ENCODE assay signal across 1 cellular context in genomic region chr3:142952272-142953193, GRCh38.
TF ChIP-seq lines count a peak whose summit lies in the region.

No MANE protein-coding gene starts in this region.

TF ChIP-seq in HepG2, 621 proteins besides CTCF, POLR2A, EP300 and RAD21 (continued from another document and continues in another):
- TF ChIP-seq REPIN1 (CRISPR knock-in tag; IDR thresholded peaks at IDR 0.05; ENCODE audit: borderline replicate concordance, low read depth) (no peak), SOX6 (IDR thresholded peaks at IDR 0.05) (no peak), SOX6 (CRISPR knock-in tag; IDR thresholded peaks at IDR 0.05) (peak; percentile 47), ZNF329 (CRISPR knock-in tag; IDR thresholded peaks at IDR 0.05; ENCODE audit: low read depth) (peak; percentile 99), ZNF879 (CRISPR knock-in tag; IDR thresholded peaks at IDR 0.05) (no peak), JARID2 (CRISPR knock-in tag; IDR thresholded peaks at IDR 0.05; ENCODE audit: insufficient replicate concordance) (no peak), MAZ (IDR thresholded peaks at IDR 0.05; ENCODE audit: borderline replicate concordance, low read depth, low read length) (no peak), MAZ (CRISPR knock-in tag; IDR thresholded peaks at IDR 0.05; ENCODE audit: low read depth) (no peak), POGZ (CRISPR knock-in tag; IDR thresholded peaks at IDR 0.05) (no peak), HOXA7 (CRISPR knock-in tag; IDR thresholded peaks at IDR 0.05) (no peak), BCLAF1 (IDR thresholded peaks at IDR 0.05) (no peak), SP140L (CRISPR knock-in tag; IDR thresholded peaks at IDR 0.05; ENCODE audit: borderline replicate concordance) (no peak), ZNF24 (IDR thresholded peaks at IDR 0.05) (no peak), ARID4A (CRISPR knock-in tag; IDR thresholded peaks at IDR 0.05; ENCODE audit: borderline replicate concordance) (no peak), MYPOP (CRISPR knock-in tag; IDR thresholded peaks at IDR 0.05) (0 out of 2 replicates have a peak, but pooled peaks have one; percentile 22), ZMYM3 (CRISPR knock-in tag; IDR thresholded peaks at IDR 0.05) (peak; percentile 59; the same call in 1 of the 2 replicates), ZBTB40 (IDR thresholded peaks at IDR 0.05) (no peak), ZBTB40 (CRISPR knock-in tag; IDR thresholded peaks at IDR 0.05) (no peak), ZNF143 (CRISPR knock-in tag; IDR thresholded peaks at IDR 0.05) (peak; percentile 24; the same call in 1 of the 2 replicates), SMARCE1 (IDR thresholded peaks at IDR 0.05; ENCODE audit: borderline replicate concordance) (no peak), ATF4 (CRISPR knock-in tag; IDR thresholded peaks at IDR 0.05) (no peak), JUNB (CRISPR knock-in tag; IDR thresholded peaks at IDR 0.05; ENCODE audit: borderline replicate concordance) (no peak), RARA (CRISPR knock-in tag; IDR thresholded peaks at IDR 0.05) (no peak), ZBTB25 (CRISPR knock-in tag; IDR thresholded peaks at IDR 0.05) (no peak), FOSL1 (CRISPR knock-in tag; IDR thresholded peaks at IDR 0.05; ENCODE audit: borderline replicate concordance) (no peak), EED (CRISPR knock-in tag; IDR thresholded peaks at IDR 0.05) (no peak), NFE2 (CRISPR knock-in tag; IDR thresholded peaks at IDR 0.05) (no peak), BRF2 (CRISPR knock-in tag; IDR thresholded peaks at IDR 0.05) (no peak), RCOR2 (CRISPR knock-in tag; IDR thresholded peaks at IDR 0.05) (no peak), PRMT3 (CRISPR knock-in tag; IDR thresholded peaks at IDR 0.05; ENCODE audit: borderline replicate concordance, low read depth) (0 out of 2 replicates have a peak, but pooled peaks have one; percentile 33), TRIM22 (IDR thresholded peaks at IDR 0.05) (no peak), ZBTB7A (CRISPR knock-in tag; IDR thresholded peaks at IDR 0.05) (no peak), SMAD3 (CRISPR knock-in tag; IDR thresholded peaks at IDR 0.05) (no peak), ZNF101 (CRISPR knock-in tag; IDR thresholded peaks at IDR 0.05; ENCODE audit: borderline replicate concordance, low read depth) (no peak), GATAD2A (CRISPR knock-in tag; IDR thresholded peaks at IDR 0.05) (peak; percentile 23; the same call in 1 of the 2 replicates), FOXA3 (CRISPR knock-in tag; IDR thresholded peaks at IDR 0.05) (no peak), SNAPC2 (CRISPR knock-in tag; IDR thresholded peaks at IDR 0.05) (no peak), ZNF570 (CRISPR knock-in tag; IDR thresholded peaks at IDR 0.05; ENCODE audit: borderline replicate concordance) (no peak), SNRNP70 (IDR thresholded peaks at IDR 0.05; ENCODE audit: low read depth, low read length) (no peak), ARHGAP35 (CRISPR knock-in tag; IDR thresholded peaks at IDR 0.05; ENCODE audit: borderline replicate concordance) (no peak), IRX3 (CRISPR knock-in tag; IDR thresholded peaks at IDR 0.05; ENCODE audit: borderline replicate concordance, low read depth) (no peak), ZNF709 (CRISPR knock-in tag; IDR thresholded peaks at IDR 0.05) (no peak), SOX5 (CRISPR knock-in tag; IDR thresholded peaks at IDR 0.05; ENCODE audit: borderline replicate concordance) (no peak), NR2C2 (CRISPR knock-in tag; IDR thresholded peaks at IDR 0.05; ENCODE audit: borderline replicate concordance) (no peak)
